ENCODE assay signal across 11 cellular contexts in the genomic region with DNA sequence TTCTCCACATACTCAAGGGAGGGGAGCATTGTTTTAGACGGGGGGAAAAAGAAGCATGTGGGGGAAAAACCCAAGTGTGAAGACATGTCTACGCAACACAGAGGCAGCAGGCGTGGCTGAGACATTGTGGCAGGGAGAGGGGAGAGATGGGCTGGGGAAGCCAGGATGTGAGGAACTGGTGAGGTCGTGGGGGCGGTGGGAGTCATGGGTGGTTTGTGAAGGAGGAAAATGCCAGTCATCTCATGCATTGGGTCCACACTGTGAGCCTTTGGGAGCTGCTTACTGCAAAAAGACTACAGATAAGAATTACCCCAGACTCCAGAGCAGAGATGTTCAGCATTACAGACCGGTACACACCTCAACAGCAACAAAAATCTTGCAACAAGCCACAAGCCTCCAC. TPM values are rescaled to one million over a fixed set of nuclear protein-coding genes. Genes with fewer than 3 reads are reported as not detected.
DNase-seq lines count a peak whose midpoint lies in the region; ATAC-seq, FAIRE-seq and TF ChIP-seq lines count a peak whose summit lies in the region.
"Had no signal": no experiment of that assay in that cellular context is flagged by ENCODE, and none has a peak within 500 bp of the region (broad histone marks: within the 10 kb centered on the region; RNA-seq: fewer than 3 reads in every experiment).

No MANE protein-coding gene starts in this region.

- H3K9me3 Mint-ChIP-seq in CD8-positive, alpha-beta memory T cell, result peaks cover 0 to 6% (median 2%) of the 10 kb centered on the region in 5 donors
- peaks cover 8% of the 10 kb centered on the region for H3K9me3 Mint-ChIP-seq in activated CD4-positive, alpha-beta memory T cell treated with anti-CD3 and anti-CD28 coated beads for 36 hours

- H3K27ac Mint-ChIP-seq in CD8-positive, alpha-beta memory T cell, result peak overlapping the region; percentile 89 to 98 (median 92)
- H3K27ac Mint-ChIP-seq in activated CD4-positive, alpha-beta memory T cell treated with anti-CD3 and anti-CD28 coated beads for 36 hours, result peak overlapping the region; percentile 86

- peak overlapping the region; percentile 51 to 91 (median 89) for H3K4me3 Mint-ChIP-seq in CD8-positive, alpha-beta memory T cell
- H3K4me3 Mint-ChIP-seq in activated CD4-positive, alpha-beta memory T cell treated with anti-CD3 and anti-CD28 coated beads for 36 hours, result peak overlapping the region; percentile 80

- H3K4me1 ChIP-seq in CD8-positive, alpha-beta memory T cell (ENCODE audit: insufficient read depth, low read length), result peaks cover 28% of the 10 kb centered on the region
- H3K4me1 ChIP-seq in GM12878 (ENCODE audit: control insufficient read depth, insufficient read depth, low read length) (peaks cover 30% of the 10 kb centered on the region), mucosa of descending colon (ENCODE audit: low read depth) (peaks cover 14% of the 10 kb centered on the region)

- in situ Hi-C loops in GM12878 (cut with MboI), result loop anchor here (10.0 kb wide), 1 partner anchor 1577 kb away; no protein-coding TSS in a partner anchor

- intact Hi-C loops in activated CD4-positive, alpha-beta memory T cell treated with anti-CD3 and anti-CD28 coated beads for 36 hours (cut with micrococcal nuclease), result loop anchor here (1.0 kb wide), 2 partner anchors 17 to 64 kb away; no protein-coding TSS in a partner anchor
- intact Hi-C loops in GM12878 (cut with micrococcal nuclease; ENCODE audit: unreplicated experiment), result no loop called here
- intact Hi-C loops in mucosa of descending colon (cut with DNase I, micrococcal nuclease), result no loop called here

- no TSS peak for BruUV-seq in GM12878 (replicated peaks; lab: Mats Ljungman, UMichigan)

- POLR2A ChIA-PET in CD8-positive, alpha-beta memory T cell (lab: Charles Lee), result no interaction called here
- POLR2A ChIA-PET in activated CD4-positive, alpha-beta memory T cell treated with anti-CD3 and anti-CD28 coated beads for 36 hours (lab: Charles Lee), result interaction anchor here (0.6 to 5.0 kb wide), 7 partner anchors 13 to 32 kb away, joined by 3 to 60 read pairs (median 3); no protein-coding TSS in a partner anchor
- POLR2A ChIA-PET in GM12878 (lab: Charles Lee), result interaction anchor here (0.9 to 5.2 kb wide), 3 partner anchors 13 to 63 kb away, joined by 3 to 84 read pairs (median 51); no protein-coding TSS in a partner anchor

- FAIRE-seq in GM12878 (lab: Jason Lieb, UNC), result peak; percentile 64

- no peak for TF ChIP-seq EP300 in GM12878 (IDR thresholded peaks at IDR 0.05; ENCODE audit: borderline replicate concordance in 1 of 2, control insufficient read depth in 1 of 2, low read depth in 2 of 2, low read length in 2 of 2)

- DNase-seq in CD8-positive, alpha-beta memory T cell, result peak in 4 of 5 donors; percentile 59 to 85 (median 70)
- DNase-seq in activated CD4-positive, alpha-beta memory T cell treated with anti-CD3 and anti-CD28 coated beads for 36 hours, result peak; percentile 87
- DNase-seq in GM12878 (ENCODE audit: low read depth, low spot score) (no peak), NCI-H510A (lab: John Stamatoyannopoulos, UW) (no peak), mucosa of descending colon (no peak), DMS 273 (lab: John Stamatoyannopoulos, UW; ENCODE audit: unreplicated experiment) (no peak)
- DNase-seq in stimulated activated CD4-positive, alpha-beta T cell treated with anti-CD3 and anti-CD28 coated beads, Interleukin-1b, Interleukin-23, amount 100 ng/mL, for 4 hours (ENCODE audit: low read depth in 2 of 2), result peak; percentile 21 to 30

- peak overlapping the region; percentile 99 for H3K4me2 ChIP-seq in GM12878 (ENCODE audit: control insufficient read depth, insufficient read depth)

- CTCF ChIA-PET in CD8-positive, alpha-beta memory T cell (lab: Charles Lee), result interaction anchor here (1.4 to 2.1 kb wide), 4 partner anchors 15 to 129 kb away, joined by 3 to 9 read pairs (median 5); no protein-coding TSS in a partner anchor
- CTCF ChIA-PET in activated CD4-positive, alpha-beta memory T cell treated with anti-CD3 and anti-CD28 coated beads for 36 hours (lab: Charles Lee), result interaction anchor here (1.5 to 2.1 kb wide), 3 partner anchors 13 to 64 kb away, joined by 3 to 13 read pairs (median 11); no protein-coding TSS in a partner anchor
- CTCF ChIA-PET in GM12878 (lab: Yijun Ruan, JAX), result interaction anchor here (0.8 to 4.1 kb wide), 12 partner anchors 9 to 129 kb away, joined by 3 to 34 read pairs (median 6); no protein-coding TSS in a partner anchor

- H3K36me3 ChIP-seq in CD8-positive, alpha-beta memory T cell (ENCODE audit: insufficient read depth, low read length), result no peaks in the 10 kb centered on the region
- peaks cover 0 to 2% of the 10 kb centered on the region in 2 experiments; a peak in 2 of 4 replicates for H3K36me3 ChIP-seq in GM12878 (ENCODE audit: control insufficient read depth in 2 of 2, insufficient read depth in 2 of 2, low read length in 1 of 2)
- H3K36me3 ChIP-seq in mucosa of descending colon (ENCODE audit: low read depth), result no peaks in the 10 kb centered on the region
- H3K36me3 ChIP-seq: left lung, suprapubic skin had no signal

- peaks cover 8 to 11% of the 10 kb centered on the region in 2 donors for H3K27me3 Mint-ChIP-seq in CD8-positive, alpha-beta memory T cell
- H3K27me3 Mint-ChIP-seq in activated CD4-positive, alpha-beta memory T cell treated with anti-CD3 and anti-CD28 coated beads for 36 hours, result peaks cover 15% of the 10 kb centered on the region

- H4K20me1 ChIP-seq in GM12878 (ENCODE audit: control insufficient read depth, insufficient read depth), result no peaks in the 10 kb centered on the region

- no peak for TF ChIP-seq RAD21 in GM12878 (IDR thresholded peaks at IDR 0.05; ENCODE audit: insufficient read depth, low read depth, low read length)

- H3K36me3 Mint-ChIP-seq in CD8-positive, alpha-beta memory T cell, result peaks cover 3 to 4% (median 4%) of the 10 kb centered on the region in 3 donors
- H3K36me3 Mint-ChIP-seq in activated CD4-positive, alpha-beta memory T cell treated with anti-CD3 and anti-CD28 coated beads for 36 hours, result peaks cover 7% of the 10 kb centered on the region

- H2AFZ ChIP-seq in GM12878 (ENCODE audit: control insufficient read depth, low read depth, low read length), result no peak overlapping the region

- H3K9me3 ChIP-seq in CD8-positive, alpha-beta memory T cell (ENCODE audit: low read length), result no peaks in the 10 kb centered on the region
- H3K9me3 ChIP-seq in GM12878 (replicated peaks; ENCODE audit: control insufficient read depth, insufficient read depth, low read length) (peaks cover 3% of the 10 kb centered on the region; the same call in 2 of the 3 replicates), mucosa of descending colon (no peaks in the 10 kb centered on the region)
- H3K9me3 ChIP-seq: suprapubic skin had no signal

- ATAC-seq in GM12878, result peak; percentile 20
- ATAC-seq in GM21390 (IDR thresholded peaks at IDR 0.05; ENCODE audit: unreplicated experiment), result no peak
- no peak for ATAC-seq in mucosa of descending colon
- ATAC-seq: left lung had no signal

- WGBS in GM12878 (ENCODE audit: insufficient coverage, insufficient replicate concordance, low lambda C conversion rate, missing lambda C conversion rate), result 61% methylated on average over 6 of the region's 6 CpGs

- H3K27me3 ChIP-seq in CD8-positive, alpha-beta memory T cell (ENCODE audit: insufficient read depth, low read length, poor library complexity, severe bottlenecking), result no peaks in the 10 kb centered on the region
- no peaks in the 10 kb centered on the region for H3K27me3 ChIP-seq in GM12878 (replicated peaks in 1 of 2; ENCODE audit: control insufficient read depth in 2 of 2, insufficient read depth in 2 of 2, low read length in 1 of 2)

- RAD21 ChIA-PET in GM12878 (lab: Charles Lee; ENCODE audit: unreplicated experiment), result interaction anchor here (0.6 to 8.0 kb wide), 9 partner anchors 8 to 64 kb away, joined by 3 to 120 read pairs (median 16); no protein-coding TSS in a partner anchor

- H3K4me1 Mint-ChIP-seq in CD8-positive, alpha-beta memory T cell, result peaks cover 36 to 51% (median 44%) of the 10 kb centered on the region in 3 donors
- H3K4me1 Mint-ChIP-seq in activated CD4-positive, alpha-beta memory T cell treated with anti-CD3 and anti-CD28 coated beads for 36 hours (ENCODE audit: low read depth), result peaks cover 35% of the 10 kb centered on the region

- peak overlapping the region; percentile 74 for H3K9ac ChIP-seq in GM12878 (ENCODE audit: control insufficient read depth, insufficient read depth, low read length)

- H3K27ac ChIP-seq in CD8-positive, alpha-beta memory T cell (ENCODE audit: low read depth, low read length), result peak overlapping the region; percentile 55
- peak overlapping the region; percentile 67 for H3K27ac ChIP-seq in GM12878 (ENCODE audit: control insufficient read depth, insufficient read depth)
- H3K27ac ChIP-seq: left lung, suprapubic skin had no signal

- H3K4me3 ChIP-seq in CD8-positive, alpha-beta memory T cell (ENCODE audit: low read length), result peak overlapping the region; percentile 58
- H3K4me3 ChIP-seq in GM12878 (peak overlapping the region; percentile 81), mucosa of descending colon (no peak overlapping the region)

- H3K79me2 ChIP-seq in GM12878 (ENCODE audit: control insufficient read depth, insufficient read depth, low read length), result peaks cover 16% of the 10 kb centered on the region

- no peak for TF ChIP-seq CTCF in GM12878 (IDR thresholded peaks at IDR 0.05 in 2 of 3, conservative IDR thresholded peaks at IDR 0.05 in 1 of 3; ENCODE audit: control insufficient read depth in 2 of 3, extremely low read depth in 1 of 3, insufficient read depth in 1 of 3, low read depth in 3 of 3, low read length in 3 of 3)
- no peak for TF ChIP-seq CTCF in mucosa of descending colon (IDR thresholded peaks at IDR 0.05)

- no peak for TF ChIP-seq POLR2A in GM12878 (IDR thresholded peaks at IDR 0.05; ENCODE audit: low read depth, low read length)

- SMC1A ChIA-PET in GM12878 (lab: Charles Lee; ENCODE audit: uncharacterized antibody, unreplicated experiment), result interaction anchor here (0.7 to 10.3 kb wide), 9 partner anchors 17 to 200 kb away, joined by 3 to 161 read pairs (median 6); no protein-coding TSS in a partner anchor

RNA-seq across cellular contexts. Expression of a gene that starts 2.1 kb away (rescaled TPM):
- 10 to 100 TPM; 12.7 to 14.2 TPM for total RNA-seq in CD8-positive, alpha-beta memory T cell
- 26.1 TPM for polyA plus RNA-seq in CD8-positive, alpha-beta memory T cell
- total RNA-seq in activated CD4-positive, alpha-beta memory T cell treated with anti-CD3 and anti-CD28 coated beads for 36 hours, result 10 to 100 TPM; 17.7 to 18.1 TPM
- 21.3 and 27.7 TPM in 2 replicates for total RNA-seq in GM12878 (2013; cell fraction: nucleolus; rRNA removed)
- 12.4 and 15.1 TPM in 2 replicates for total RNA-seq in GM12878 (2014; rRNA removed)
- 8.7 and 9.5 TPM in 2 replicates for total RNA-seq in GM12878 (2014; rRNA removed; fragmentation: Illumina TruSeq; extraction: Trizol)
- 14.2 and 15.0 TPM in 2 replicates for total RNA-seq in GM12878 (2021)
- polyA plus RNA-seq in GM12878 (2011; ENCODE audit: low read depth), result 5.9 TPM
- 16.7 and 20.3 TPM in 2 replicates for polyA plus RNA-seq in GM12878 (2011; rRNA removed)
- polyA plus RNA-seq in GM12878 (2011; cell fraction: cytosol; rRNA removed), result 12.9 and 19.9 TPM in 2 replicates
- polyA plus RNA-seq in GM12878 (2011; cell fraction: nucleus; rRNA removed), result 22.6 and 29.3 TPM in 2 replicates
- polyA plus RNA-seq in GM12878 (2012), result 8.7 and 10.8 TPM in 2 replicates
- 7.2 and 9.8 TPM in 2 replicates for polyA plus RNA-seq in GM12878 (2014; fragmentation: Illumina TruSeq; extraction: Trizol)
- 1 to 10 TPM in 1 of 2 experiments, under 1 TPM in 1; 0.52 to 1.6 TPM for polyA plus RNA-seq in GM12878 (2014; fragmentation: Nextera tagmentation; extraction: Ambion mirVana)
- 11.8 and 12.2 TPM in 2 replicates for polyA plus RNA-seq in GM12878 (2014; rRNA removed)
- 10 to 100 TPM; 15.9 to 16.6 TPM for polyA plus RNA-seq in GM12878 (2016; fragmentation: Nextera tagmentation; extraction: Ambion mirVana)
- polyA minus RNA-seq in GM12878 (2011; rRNA and poly(A)+ RNA removed), result 6.1 and 12.1 TPM in 2 replicates
- polyA minus RNA-seq in GM12878 (2011; cell fraction: cytosol; rRNA and poly(A)+ RNA removed), result 5.9 and 6.0 TPM in 2 replicates
- polyA minus RNA-seq in GM12878 (2011; cell fraction: nucleus; rRNA and poly(A)+ RNA removed), result 11.4 and 21.7 TPM in 2 replicates
- total RNA-seq in mucosa of descending colon, result 1 to 10 TPM in 1 of 3 donors, under 1 TPM in 1, not detected in 1; 0.63 to 2.1 TPM
- polyA plus RNA-seq: BJ had no signal

Comparison
In these comparisons a context has a peak if more than half of its experiments do, and no peak if none do; other contexts are left out.
1. DNase-seq: peak in CD8-positive, alpha-beta memory T cell (4 of 5), activated CD4-positive, alpha-beta memory T cell treated with anti-CD3 and anti-CD28 coated beads for 36 hours (single experiment) and stimulated activated CD4-positive, alpha-beta T cell treated with anti-CD3 and anti-CD28 coated beads, Interleukin-1b, Interleukin-23, amount 100 ng/mL, for 4 hours (2 of 2); none in GM12878 (single experiment), NCI-H510A (single experiment), mucosa of descending colon (0 of 3) and DMS 273 (single experiment).